Comparison of ENCODE assay signal across 20 cellular contexts in genomic region chr1:153483776-153484175, GRCh38. TPM values are rescaled to one million over a fixed set of nuclear protein-coding genes. Genes with fewer than 3 reads are reported as not detected.
A peak's percentile ranks its signal among the peaks of the same experiment; 100 is the strongest.
DNase-seq lines count a peak whose midpoint lies in the region; ATAC-seq and TF ChIP-seq lines count a peak whose summit lies in the region.
"Had no signal": no experiment of that assay in that cellular context is flagged by ENCODE, and none has a peak within 500 bp of the region (broad histone marks: within the 10 kb centered on the region; RNA-seq: fewer than 3 reads in every experiment).

No MANE protein-coding gene starts in this region.

- no peak overlapping the region for H3K4me3 Mint-ChIP-seq in WTC11
- H3K4me3 Mint-ChIP-seq: activated naive CD8-positive, alpha-beta T cell treated with anti-CD3 and anti-CD28 coated beads, Interleukin-2, amount 50 U/mL, for 24 hours; activated T-cell treated with anti-CD3 and anti-CD28 coated beads, Interleukin-2, amount 50 U/mL, for 24 hours; CD4-positive, alpha-beta memory T cell; T-cell had no signal

- TF ChIP-seq POLR2A in heart left ventricle (IDR thresholded peaks at IDR 0.05) = no peak

- POLR2A ChIA-PET in WTC11 (lab: Charles Lee) = no interaction called here

- DNase-seq in COR-L47 (lab: John Stamatoyannopoulos, UW) (peak; percentile 89), NCI-H128 (lab: John Stamatoyannopoulos, UW; ENCODE audit: unreplicated experiment) (peak; percentile 33), NCI-H345 treated with DMSO at 0.1 percent for 48 hours (lab: John Stamatoyannopoulos, UW; ENCODE audit: unreplicated experiment) (peak; percentile 99), WTC11 (ENCODE audit: low spot score) (peak; percentile 60), foreskin fibroblast (no peak), CD1c-positive myeloid dendritic cell (ENCODE audit: extremely low spot score) (no peak), heart left ventricle (no peak)
- DNase-seq: activated naive CD8-positive, alpha-beta T cell treated with anti-CD3 and anti-CD28 coated beads, Interleukin-2, amount 50 U/mL, for 24 hours; activated T-cell treated with anti-CD3 and anti-CD28 coated beads, Interleukin-2, amount 50 U/mL, for 24 hours; caudate nucleus; CD4-positive, alpha-beta memory T cell; Karpas-422; posterior cingulate gyrus; T-cell had no signal

- ATAC-seq in WTC11 (peak; percentile 89), GM21447 (IDR thresholded peaks at IDR 0.05; ENCODE audit: unreplicated experiment) (no peak), heart left ventricle (no peak)
- ATAC-seq: activated naive CD8-positive, alpha-beta T cell treated with anti-CD3 and anti-CD28 coated beads, Interleukin-2, amount 50 U/mL, for 24 hours; HCT116; T-cell had no signal

- peaks cover 0 to 7% (median under 1%) of the 10 kb centered on the region in 12 donors for H3K4me1 ChIP-seq in heart left ventricle

- intact Hi-C loops in heart left ventricle (cut with DNase I) = no loop called here

- H3K36me3 ChIP-seq in heart left ventricle = no peaks in the 10 kb centered on the region

- H3K4me3 ChIP-seq in foreskin fibroblast (ENCODE audit: low read depth in 1 of 2, low read length in 2 of 2) (no peak overlapping the region), heart left ventricle (no peak overlapping the region)

- H3K36me3 Mint-ChIP-seq in WTC11 = no peaks in the 10 kb centered on the region
- H3K36me3 Mint-ChIP-seq: CD4-positive, alpha-beta memory T cell; T-cell had no signal

- 64 to 81% (median 71%) methylated on average over 6 of the region's 6 CpGs for WGBS in heart left ventricle, 4 donors

- no peak overlapping the region for H3K27ac Mint-ChIP-seq in WTC11
- H3K27ac Mint-ChIP-seq: activated naive CD8-positive, alpha-beta T cell treated with anti-CD3 and anti-CD28 coated beads, Interleukin-2, amount 50 U/mL, for 24 hours; activated T-cell treated with anti-CD3 and anti-CD28 coated beads, Interleukin-2, amount 50 U/mL, for 24 hours; CD4-positive, alpha-beta memory T cell; T-cell had no signal

- H3K27ac ChIP-seq in heart left ventricle = no peak overlapping the region
- H3K27ac ChIP-seq: HL-60 had no signal

- H3K27me3 ChIP-seq in heart left ventricle = peaks cover 0 to 8% (median 0%) of the 10 kb centered on the region in 9 donors

- H3K4me1 Mint-ChIP-seq in WTC11 = peaks cover 19% of the 10 kb centered on the region
- H3K4me1 Mint-ChIP-seq: activated naive CD8-positive, alpha-beta T cell treated with anti-CD3 and anti-CD28 coated beads, Interleukin-2, amount 50 U/mL, for 24 hours; T-cell had no signal

- TF ChIP-seq CTCF in WTC11 (IDR thresholded peaks at IDR 0.05) = no peak
- no peak for TF ChIP-seq CTCF in foreskin fibroblast (IDR thresholded peaks at IDR 0.05; ENCODE audit: low read depth, low read length)
- TF ChIP-seq CTCF in heart left ventricle (IDR thresholded peaks at IDR 0.05) = no peak

- no peaks in the 10 kb centered on the region for H3K9me3 ChIP-seq in heart left ventricle

- no peaks in the 10 kb centered on the region for H3K9me3 Mint-ChIP-seq in WTC11
- H3K9me3 Mint-ChIP-seq: activated naive CD8-positive, alpha-beta T cell treated with anti-CD3 and anti-CD28 coated beads, Interleukin-2, amount 50 U/mL, for 24 hours; activated T-cell treated with anti-CD3 and anti-CD28 coated beads, Interleukin-2, amount 50 U/mL, for 24 hours; CD4-positive, alpha-beta memory T cell; T-cell had no signal

- CTCF ChIA-PET in WTC11 (lab: Charles Lee) = interaction anchor here (1.0 to 3.7 kb wide), 6 partner anchors 11 to 143 kb away, joined by 3 to 45 read pairs (median 6); partner anchors contain the start of gene S100A13

- H3K27me3 Mint-ChIP-seq in WTC11 (ENCODE audit: low read depth) = no peaks in the 10 kb centered on the region; the same call in none of the 2 replicates

TF ChIP-seq in WTC11, 78 proteins besides CTCF, POLR2A, EP300 and RAD21:
- TF ChIP-seq ZNF219 (CRISPR knock-in tag; IDR thresholded peaks at IDR 0.05; ENCODE audit: borderline replicate concordance) = no peak
- no peak for TF ChIP-seq GRHL2 (CRISPR knock-in tag; IDR thresholded peaks at IDR 0.05; ENCODE audit: insufficient replicate concordance, severe bottlenecking)
- TF ChIP-seq SMAD3 (CRISPR knock-in tag; IDR thresholded peaks at IDR 0.05; ENCODE audit: borderline replicate concordance) = no peak
- TF ChIP-seq NR3C1 (CRISPR knock-in tag; conservative IDR thresholded peaks at IDR 0.05; ENCODE audit: low read depth) = no peak
- no peak for TF ChIP-seq NFE2L1 (CRISPR knock-in tag; IDR thresholded peaks at IDR 0.05)
- no peak for TF ChIP-seq MAX (CRISPR knock-in tag; IDR thresholded peaks at IDR 0.05)
- TF ChIP-seq ZNF532 (CRISPR knock-in tag; IDR thresholded peaks at IDR 0.05; ENCODE audit: borderline replicate concordance) = no peak
- TF ChIP-seq ATF2 (CRISPR knock-in tag; IDR thresholded peaks at IDR 0.05; ENCODE audit: borderline replicate concordance, low read depth) = no peak
- TF ChIP-seq NFYB (CRISPR knock-in tag; conservative IDR thresholded peaks at IDR 0.05; ENCODE audit: low read depth) = no peak
- TF ChIP-seq STAT6 (CRISPR knock-in tag; conservative IDR thresholded peaks at IDR 0.05; ENCODE audit: low read depth) = no peak
- no peak for TF ChIP-seq JUN (CRISPR knock-in tag; IDR thresholded peaks at IDR 0.05)
- no peak for TF ChIP-seq ZNF138 (CRISPR knock-in tag; conservative IDR thresholded peaks at IDR 0.05)

RNA-seq across cellular contexts. Expression of gene S100A7, which starts 23.3 kb away (rescaled TPM):
- total RNA-seq in WTC11 (2021) (not detected in 3 replicates), heart left ventricle (not detected)
- not detected for polyA plus RNA-seq in heart left ventricle
- total RNA-seq: CD4-positive, alpha-beta memory T cell; kidney epithelial cell; mucosa of gallbladder; OCI-LY7; T-cell had no signal
- polyA plus RNA-seq: CD4-positive, alpha-beta memory T cell had no signal

RNA-seq across cellular contexts. Expression of gene S100A6, which starts 52.0 kb away (rescaled TPM):
- total RNA-seq in WTC11 (2021) (19.2 to 32.0 TPM (median 30.8 TPM) in 3 replicates), heart left ventricle (100 to 1,000 TPM; 157 to 415 (median 301) TPM)
- 1,000 to 10,000 TPM in 1 of 2 donors, 100 to 1,000 TPM in 1; 371 to 1,213 TPM for polyA plus RNA-seq in heart left ventricle
- total RNA-seq: OCI-LY7 had no signal

RNA-seq across cellular contexts. Expression of gene S100A5, which starts 57.0 kb away (rescaled TPM):
- total RNA-seq in WTC11 (2021) (not detected in 3 replicates), heart left ventricle (not detected)
- not detected for polyA plus RNA-seq in heart left ventricle
- total RNA-seq: kidney epithelial cell, mucosa of gallbladder, OCI-LY7 had no signal

Comparison
In these comparisons a context has a peak if more than half of its experiments do, and no peak if none do; other contexts are left out.
1. DNase-seq: peak in COR-L47 (single experiment), NCI-H128 (single experiment), NCI-H345 treated with DMSO at 0.1 percent for 48 hours (single experiment) and WTC11 (single experiment); none in foreskin fibroblast (0 of 2), CD1c-positive myeloid dendritic cell (single experiment) and heart left ventricle (0 of 5).